Comparison of ENCODE assay signal across 20 cellular contexts in genomic region chr11:110200241-110200640, GRCh38.
DNase-seq lines count a peak whose midpoint lies in the region; ATAC-seq, FAIRE-seq and TF ChIP-seq lines count a peak whose summit lies in the region.
"Had no signal": no experiment of that assay in that cellular context is flagged by ENCODE, and none has a peak within 500 bp of the region (broad histone marks: within the 10 kb centered on the region; RNA-seq: fewer than 3 reads in every experiment).

No MANE protein-coding gene starts in this region.

- DNase-seq in H54 (ENCODE audit: insufficient read length, low spot score) = no peak
- DNase-seq in PC-9 = peak in 1 of 2 experiments; percentile 84
- peak; percentile 67 to 76 for DNase-seq in cardiac fibroblast (ENCODE audit: low read depth in 2 of 2)
- no peak for DNase-seq in left lobe of liver (ENCODE audit: low spot score)
- no peak for DNase-seq in AG08395 (ENCODE audit: low spot score)
- no peak for DNase-seq in DMS53 treated with DMSO at 0.1 percent for 48 hours (lab: John Stamatoyannopoulos, UW; ENCODE audit: unreplicated experiment)
- no peak for DNase-seq in medulla oblongata (ENCODE audit: extremely low spot score)
- no peak for DNase-seq in left cardiac atrium
- DNase-seq: activated CD4-positive, alpha-beta T cell treated with anti-CD3 and anti-CD28 coated beads for 1 hour; activated gamma-delta T cell treated with Interleukin-2 at 50 U/mL for 16 hours; DMS79; effector CD8-positive, alpha-beta T cell; midbrain; MM.1S; NCI-H2081; RPMI8226; sigmoid colon; stimulated activated CD4-positive, alpha-beta T cell treated with anti-CD3 and anti-CD28 coated beads, Interleukin-4, amount 100 ng/mL, for 24 hours; thyroid gland had no signal

- peak; percentile 43 for ATAC-seq in left lobe of liver
- ATAC-seq in left cardiac atrium = no peak

- no peaks in the 10 kb centered on the region; the same call in 1 of the 2 replicates for H3K79me2 ChIP-seq in PC-9 (ENCODE audit: low read depth)

- CTCF ChIA-PET in PC-9 (lab: Charles Lee) = interaction anchor here (0.6 to 2.0 kb wide), 2 partner anchors 167 to 1685 kb away, joined by 3 to 7 read pairs; no protein-coding TSS in a partner anchor

- POLR2A ChIA-PET in PC-9 (lab: Charles Lee; ENCODE audit: unreplicated experiment) = no interaction called here

- no peak for TF ChIP-seq CTCF in PC-9 (conservative IDR thresholded peaks at IDR 0.05)
- no peak for TF ChIP-seq CTCF in cardiac fibroblast (IDR thresholded peaks at IDR 0.05; ENCODE audit: low read depth, low read length)

- intact Hi-C loops in PC-9 (cut with micrococcal nuclease; ENCODE audit: unreplicated experiment) = loop anchor here (2.0 kb wide), 3 partner anchors 25 to 347 kb away; no protein-coding TSS in a partner anchor
- intact Hi-C loops in left cardiac atrium (cut with DNase I) = loop anchor here (2.0 to 5.0 kb wide), 5 partner anchors 167 to 1032 kb away; no protein-coding TSS in a partner anchor

- no peaks in the 10 kb centered on the region for H3K9me3 ChIP-seq in PC-9 (ENCODE audit: insufficient read depth, low read depth)
- H3K9me3 ChIP-seq: sigmoid colon, thyroid gland had no signal

- H3K4me3 ChIP-seq in PC-9 (no peak overlapping the region), cardiac fibroblast (replicated peaks in 1 of 2; ENCODE audit: low read depth in 2 of 2, low read length in 2 of 2) (no peak overlapping the region)
- H3K4me3 ChIP-seq: sigmoid colon, thyroid gland had no signal

- peaks cover 59% of the 10 kb centered on the region for H3K4me1 ChIP-seq in PC-9 (replicated peaks; ENCODE audit: insufficient read depth)
- H3K4me1 ChIP-seq: sigmoid colon, thyroid gland had no signal

- no peak overlapping the region for H2AFZ ChIP-seq in PC-9

- TF ChIP-seq POLR2A in H54 (IDR thresholded peaks at IDR 0.05; ENCODE audit: low read depth, low read length) = no peak

- no peaks in the 10 kb centered on the region for H3K36me3 ChIP-seq in PC-9 (ENCODE audit: low read depth)
- H3K36me3 ChIP-seq: sigmoid colon, thyroid gland had no signal

- H3K27ac ChIP-seq in PC-9 = peak overlapping the region; percentile 73
- H3K27ac ChIP-seq: C4-2B, sigmoid colon, thyroid gland had no signal

- FAIRE-seq in H54 (lab: Jason Lieb, UNC) = peak; percentile 52

- H4K20me1 ChIP-seq in PC-9 (ENCODE audit: insufficient read depth) = no peaks in the 10 kb centered on the region

- peak overlapping the region; percentile 43 for H3K4me2 ChIP-seq in PC-9

- no peaks in the 10 kb centered on the region for H3K27me3 ChIP-seq in PC-9 (ENCODE audit: insufficient read depth, low read depth)
- H3K27me3 ChIP-seq: sigmoid colon, thyroid gland had no signal

- BruUV-seq in PC-9 (replicated peaks; lab: Mats Ljungman, UMichigan) = no TSS peak

- H3K9me2 ChIP-seq in PC-9 (ENCODE audit: insufficient read depth) = no peaks in the 10 kb centered on the region

- peaks cover 41% of the 10 kb centered on the region for H3F3A ChIP-seq in PC-9 (ENCODE audit: insufficient read depth, low read depth)

Comparison
In these comparisons a context has a peak if more than half of its experiments do, and no peak if none do; other contexts are left out.
1. DNase-seq: peak in cardiac fibroblast (2 of 2); none in H54 (single experiment), left lobe of liver (single experiment), AG08395 (single experiment), DMS53 treated with DMSO at 0.1 percent for 48 hours (single experiment), medulla oblongata (single experiment) and left cardiac atrium (single experiment).